31 cellular contexts compared by ENCODE assay signal in the genomic region with DNA sequence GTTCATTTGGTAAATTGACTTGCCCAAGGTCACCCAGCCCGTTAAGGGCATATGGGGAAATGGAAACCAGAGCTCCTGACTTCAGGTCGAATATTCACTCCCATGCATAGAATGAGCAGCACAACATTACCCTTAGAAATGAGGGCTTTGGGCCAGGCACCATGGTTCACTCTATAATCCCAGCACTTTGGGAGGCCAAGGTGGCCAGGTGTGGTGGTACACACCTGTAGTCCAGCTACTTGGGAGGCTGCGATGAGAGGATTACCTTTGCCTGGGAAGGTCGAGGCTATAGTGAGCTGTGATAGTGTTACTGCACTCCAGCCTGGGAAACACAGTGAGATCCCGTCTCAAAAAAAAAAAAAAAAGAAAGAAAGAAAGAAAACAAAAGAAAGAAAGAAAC.
DNase-seq lines count a peak whose midpoint lies in the region; ATAC-seq and TF ChIP-seq lines count a peak whose summit lies in the region.
"Had no signal": no experiment of that assay in that cellular context is flagged by ENCODE, and none has a peak within 500 bp of the region (broad histone marks: within the 10 kb centered on the region; RNA-seq: fewer than 3 reads in every experiment).

No MANE protein-coding gene starts in this region.

- H3K79me1 ChIP-seq in neuronal stem cell (ENCODE audit: low read depth, low read length) = no peaks in the 10 kb centered on the region

- H3K27ac ChIP-seq in esophagus muscularis mucosa (replicated peaks in 1 of 4) (no peak overlapping the region), neuronal stem cell (replicated peaks; ENCODE audit: low read length) (no peak overlapping the region)
- H3K27ac ChIP-seq: 22Rv1; A549; BLaER1; BLaER1 treated with 17β-estradiol and CSF1 and Interleukin-3, amounts not matched to agents 10 nM and 100 nM; C4-2B had no signal

- no peak overlapping the region for H3K14ac ChIP-seq in neuronal stem cell (ENCODE audit: low read length)

- TF ChIP-seq EP300 in esophagus muscularis mucosa (IDR thresholded peaks at IDR 0.05) = no peak

- H3K4ac ChIP-seq in neuronal stem cell (ENCODE audit: low read length) = no peak overlapping the region

- no peak for TF ChIP-seq POLR2A in esophagus muscularis mucosa (IDR thresholded peaks at IDR 0.05; ENCODE audit: low read depth)

- no peak overlapping the region for H2BK5ac ChIP-seq in neuronal stem cell (ENCODE audit: low read length)

- no peak overlapping the region for H3K4me2 ChIP-seq in neuronal stem cell (ENCODE audit: insufficient read depth, low read length, poor library complexity, severe bottlenecking)
- H3K4me2 ChIP-seq: A549; BLaER1; BLaER1 treated with 17β-estradiol and CSF1 and Interleukin-3, amounts not matched to agents 10 nM and 100 nM had no signal

- no peaks in the 10 kb centered on the region for H3K4me1 ChIP-seq in esophagus muscularis mucosa
- H3K4me1 ChIP-seq in neuronal stem cell (ENCODE audit: control insufficient read depth in 2 of 2, insufficient read depth in 1 of 2, low read depth in 1 of 2, low read length in 2 of 2) = no peaks in the 10 kb centered on the region
- H3K4me1 ChIP-seq: A549, BE2C, Caco-2 had no signal

- 80% methylated on average over 5 of the region's 5 CpGs for WGBS in esophagus muscularis mucosa
- no CpG with 5 or more reads among the region's 5 CpGs for WGBS in neuronal stem cell (ENCODE audit: extremely low coverage in 2 of 2, insufficient read length in 2 of 2, insufficient replicate concordance in 1 of 2), 2 donors

- no peaks in the 10 kb centered on the region for H3K27me3 ChIP-seq in esophagus muscularis mucosa
- H3K27me3 ChIP-seq in neuronal stem cell (ENCODE audit: control insufficient read depth in 3 of 3, insufficient read depth in 3 of 3, low read depth in 1 of 3, low read length in 3 of 3) = no peaks in the 10 kb centered on the region
- H3K27me3 ChIP-seq: BE2C; BLaER1; BLaER1 treated with 17β-estradiol and CSF1 and Interleukin-3, amounts not matched to agents 10 nM and 100 nM had no signal

- TF ChIP-seq CTCF in esophagus muscularis mucosa (IDR thresholded peaks at IDR 0.05) = no peak

- H3K9me3 ChIP-seq in esophagus muscularis mucosa (no peaks in the 10 kb centered on the region), neuronal stem cell (replicated peaks in 1 of 2; ENCODE audit: control insufficient read depth in 2 of 2, insufficient read depth in 1 of 2, low read depth in 1 of 2, low read length in 2 of 2) (no peaks in the 10 kb centered on the region)
- H3K9me3 ChIP-seq: A549, BE2C, BLaER1, Caco-2 had no signal

- peak overlapping the region; percentile 44 for H3K18ac ChIP-seq in neuronal stem cell (ENCODE audit: low read length)

- peak overlapping the region; percentile 31 for H2BK12ac ChIP-seq in neuronal stem cell (ENCODE audit: low read length)

- no peak overlapping the region for H2AK5ac ChIP-seq in neuronal stem cell (ENCODE audit: low read depth, low read length)

- no peak overlapping the region for H4K8ac ChIP-seq in neuronal stem cell (ENCODE audit: low read depth, low read length)

- H4K91ac ChIP-seq in neuronal stem cell (ENCODE audit: low read depth, low read length, poor library complexity) = no peak overlapping the region

- no peak overlapping the region for H3K9ac ChIP-seq in neuronal stem cell (ENCODE audit: low read depth, low read length, poor library complexity)
- H3K9ac ChIP-seq: BLaER1; BLaER1 treated with 17β-estradiol and CSF1 and Interleukin-3, amounts not matched to agents 10 nM and 100 nM had no signal

- H3K23ac ChIP-seq in neuronal stem cell (ENCODE audit: low read depth, low read length, poor library complexity) = no peak overlapping the region

- intact Hi-C loops in Right ventricle myocardium inferior (cut with DNase I) (no loop called here), Right ventricle myocardium superior (cut with DNase I) (no loop called here), esophagus muscularis mucosa (cut with DNase I) (no loop called here)

- H2BK120ac ChIP-seq in neuronal stem cell (ENCODE audit: low read depth, low read length) = no peak overlapping the region

- ATAC-seq in Right ventricle myocardium inferior (no peak), Right ventricle myocardium superior (ENCODE audit: poor library complexity) (no peak), HG03045 (IDR thresholded peaks at IDR 0.05; ENCODE audit: unreplicated experiment) (no peak)
- ATAC-seq: A549; CD8-positive, alpha-beta T cell had no signal

- no peak overlapping the region for H2BK15ac ChIP-seq in neuronal stem cell (ENCODE audit: low read length)

- H3K36me3 ChIP-seq in esophagus muscularis mucosa = no peaks in the 10 kb centered on the region
- no peaks in the 10 kb centered on the region for H3K36me3 ChIP-seq in neuronal stem cell (replicated peaks in 1 of 2; ENCODE audit: control insufficient read depth in 2 of 2, insufficient read depth in 2 of 2, low read length in 2 of 2)
- H3K36me3 ChIP-seq: BE2C; BLaER1; BLaER1 treated with 17β-estradiol and CSF1 and Interleukin-3, amounts not matched to agents 10 nM and 100 nM had no signal

- H3K4me3 ChIP-seq in esophagus muscularis mucosa (no peak overlapping the region), neuronal stem cell (ENCODE audit: low read length in 2 of 2) (no peak overlapping the region)
- H3K4me3 ChIP-seq: A549; BLaER1; BLaER1 treated with 17β-estradiol and CSF1 and Interleukin-3, amounts not matched to agents 10 nM and 100 nM had no signal

- no peak overlapping the region for H2AFZ ChIP-seq in neuronal stem cell (ENCODE audit: low read length)

- DNase-seq in Right ventricle myocardium inferior (ENCODE audit: missing footprints) = peak; percentile 59
- no peak for DNase-seq in Right ventricle myocardium superior
- DNase-seq in esophagus muscularis mucosa (ENCODE audit: extremely low spot score) = peak; percentile 31
- no peak for DNase-seq in neuronal stem cell (ENCODE audit: low spot score)
- DNase-seq in islet precursor cell = no peak
- DNase-seq: 8988T; ACHN; AML-193; BE2C; C1 segment of cervical spinal cord; Caco-2; Calu3; CD4-positive, alpha-beta memory T cell; CD4-positive, alpha-beta T cell; CD4-positive, CD25-positive, alpha-beta regulatory T cell; CD8-positive, alpha-beta memory T cell; CD8-positive, alpha-beta T cell; COR-L47; DMS 273 treated with DMSO at 0.1 percent for 48 hours; DMS153; DMS53; DMS79; DMS79 treated with DMSO at 0.1 percent for 48 hours; DND-41; EL had no signal

Comparison
In these comparisons a context has a peak if more than half of its experiments do, and no peak if none do; other contexts are left out.
1. DNase-seq: peak in Right ventricle myocardium inferior (single experiment) and esophagus muscularis mucosa (single experiment); none in Right ventricle myocardium superior (single experiment), neuronal stem cell (single experiment) and islet precursor cell (single experiment).